In genomic region chr5:74673011-74673790, GRCh38 we compare ENCODE assay signal across 9 cellular contexts. TPM values are rescaled to one million over a fixed set of nuclear protein-coding genes. Genes with fewer than 3 reads are reported as not detected.
DNase-seq lines count a peak whose midpoint lies in the region; ATAC-seq and TF ChIP-seq lines count a peak whose summit lies in the region.
"Had no signal": no experiment of that assay in that cellular context is flagged by ENCODE, and none has a peak within 500 bp of the region (broad histone marks: within the 10 kb centered on the region; RNA-seq: fewer than 3 reads in every experiment).

No MANE protein-coding gene starts in this region.

- intact Hi-C loops in dorsolateral prefrontal cortex (cut with DNase I), result loop anchor here in 1 of 2 donors (5.0 kb wide), 2 partner anchors 94 to 244 kb away; partner anchors contain the start of genes GFM2 and NSA2

- peaks cover 5% of the 10 kb centered on the region for H3K4me1 ChIP-seq in muscle layer of colon (ENCODE audit: insufficient read depth, low read length)

- H3K27me3 ChIP-seq in dorsolateral prefrontal cortex (no peaks in the 10 kb centered on the region), muscle layer of colon (ENCODE audit: control insufficient read depth in 1 of 2, insufficient read depth in 2 of 2, low read length in 2 of 2) (no peaks in the 10 kb centered on the region)

- H3K4me3 ChIP-seq in dorsolateral prefrontal cortex (peak overlapping the region in 58 of 59 donors; percentile 1 to 68 (median 50)), muscle layer of colon (ENCODE audit: low read depth in 1 of 2, low read length in 2 of 2) (peak overlapping the region; percentile 31 to 51)

- no peak for ATAC-seq in HG03521 (IDR thresholded peaks at IDR 0.05; ENCODE audit: unreplicated experiment)

- H3K9ac ChIP-seq in muscle layer of colon (ENCODE audit: low read length), result no peak overlapping the region

- no peaks in the 10 kb centered on the region for H3K36me3 ChIP-seq in muscle layer of colon (ENCODE audit: insufficient read depth, low read length)

- peak; percentile 44 to 89 (median 73) for TF ChIP-seq CTCF in dorsolateral prefrontal cortex (IDR thresholded peaks at IDR 0.05 in 54 of 56, conservative IDR thresholded peaks at IDR 0.05 in 2 of 56; ENCODE audit: low read depth in 1 of 56, partially characterized antibody in 56 of 56)

- DNase-seq in SIG-M5 treated with dmso at 0.1 percent for 504 hours (lab: John Stamatoyannopoulos, UW; ENCODE audit: unreplicated experiment), result peak; percentile 73
- no peak for DNase-seq in SIG-M5 (lab: John Stamatoyannopoulos, UW)
- DNase-seq in NOMO-1 (lab: John Stamatoyannopoulos, UW; ENCODE audit: unreplicated experiment in 2 of 2), result peak; percentile 37 to 73
- DNase-seq in dorsolateral prefrontal cortex, result peak in 7 of 10 donors; percentile 42 to 79 (median 59)
- no peak for DNase-seq in NCI-H1930 (lab: John Stamatoyannopoulos, UW)
- no peak for DNase-seq in stimulated activated naive CD4-positive, alpha-beta T cell treated with Interleukin-2 at 50 U/mL for 16 hours (lab: John Stamatoyannopoulos, UW)
- DNase-seq: activated naive CD8-positive, alpha-beta T cell treated with anti-CD3 and anti-CD28 coated beads, Interleukin-2, amount 10 ng/mL, durations not matched to agents 7 days and 5 days had no signal

- H3K27ac ChIP-seq in dorsolateral prefrontal cortex (peak overlapping the region in 55 of 59 donors; percentile 2 to 92 (median 81)), muscle layer of colon (ENCODE audit: low read depth, low read length) (peak overlapping the region; percentile 8)

- no peaks in the 10 kb centered on the region for H3K9me3 ChIP-seq in muscle layer of colon (ENCODE audit: low read length)

RNA-seq across cellular contexts. Expression of gene HEXB, which starts 11.8 kb away (rescaled TPM):
- 10 to 100 TPM; 30.9 to 75.5 (median 53.2) TPM for total RNA-seq in dorsolateral prefrontal cortex

RNA-seq across cellular contexts. Expression of gene ENC1, which starts 32.7 kb away (rescaled TPM):
- total RNA-seq in dorsolateral prefrontal cortex, result 1,000 to 10,000 TPM in 1 of 120 experiments, 100 to 1,000 TPM in 119; 140 to 1,050 (median 576) TPM

Comparison
In these comparisons a context has a peak if more than half of its experiments do, and no peak if none do; other contexts are left out.
1. DNase-seq: peak in SIG-M5 treated with dmso at 0.1 percent for 504 hours (single experiment), NOMO-1 (2 of 2) and dorsolateral prefrontal cortex (7 of 10); none in SIG-M5 (single experiment), NCI-H1930 (0 of 2) and stimulated activated naive CD4-positive, alpha-beta T cell treated with Interleukin-2 at 50 U/mL for 16 hours (single experiment).